17 cellular contexts compared by ENCODE assay signal in genomic region chr3:197810901-197811300, GRCh38. TPM values are rescaled to one million over a fixed set of nuclear protein-coding genes. Genes with fewer than 3 reads are reported as not detected.
A peak's percentile ranks its signal among the peaks of the same experiment; 100 is the strongest.
DNase-seq lines count a peak whose midpoint lies in the region; ATAC-seq and TF ChIP-seq lines count a peak whose summit lies in the region.
"Had no signal": no experiment of that assay in that cellular context is flagged by ENCODE, and none has a peak within 500 bp of the region (broad histone marks: within the 10 kb centered on the region; RNA-seq: fewer than 3 reads in every experiment).

No MANE protein-coding gene starts in this region.

- H4K20me1 ChIP-seq in osteoblast (ENCODE audit: insufficient read depth, low read length), result peaks cover 26% of the 10 kb centered on the region

- no peaks in the 10 kb centered on the region for H3K9me3 ChIP-seq in left ventricle myocardium inferior (replicated peaks)
- H3K9me3 ChIP-seq in esophagus muscularis mucosa, result no peaks in the 10 kb centered on the region
- H3K9me3 ChIP-seq in osteoblast (ENCODE audit: low read depth, low read length), result no peaks in the 10 kb centered on the region
- H3K9me3 ChIP-seq: HAP-1 had no signal

- H3K36me3 ChIP-seq in left ventricle myocardium inferior (no peaks in the 10 kb centered on the region), esophagus muscularis mucosa (no peaks in the 10 kb centered on the region), osteoblast (ENCODE audit: insufficient read depth, low read length) (no peaks in the 10 kb centered on the region)
- H3K36me3 ChIP-seq: HAP-1 had no signal

- H3K27me3 ChIP-seq in left ventricle myocardium inferior (ENCODE audit: low read depth) (no peaks in the 10 kb centered on the region), esophagus muscularis mucosa (no peaks in the 10 kb centered on the region), osteoblast (ENCODE audit: insufficient read depth, low read length) (no peaks in the 10 kb centered on the region)

- DNase-seq in left ventricle myocardium inferior (no peak), left cardiac atrium (no peak), esophagus muscularis mucosa (ENCODE audit: extremely low spot score) (no peak), osteoblast (ENCODE audit: insufficient read length, low spot score, missing footprints) (no peak), NCI-H345 (lab: John Stamatoyannopoulos, UW) (no peak)
- DNase-seq in stimulated activated CD4-positive, alpha-beta T cell treated with anti-CD3 and anti-CD28 coated beads, Interleukin-1b, Interleukin-23, amount 100 ng/mL, for 48 hours, result no peak
- DNase-seq: CD4-positive, CD25-positive, alpha-beta regulatory T cell; NCI-H1436; NCI-H2029 treated with DMSO at 0.1 percent for 48 hours; NCI-H510A treated with DMSO at 0.1 percent for 48 hours; NCI-H82 had no signal

- TF ChIP-seq POLR2A in esophagus muscularis mucosa (IDR thresholded peaks at IDR 0.05; ENCODE audit: low read depth), result no peak

- H3K4me3 ChIP-seq in left ventricle myocardium inferior (no peak overlapping the region), esophagus muscularis mucosa (no peak overlapping the region), osteoblast (ENCODE audit: insufficient read depth, low read length) (no peak overlapping the region)
- H3K4me3 ChIP-seq: HAP-1, K562, PC-9 had no signal

- WGBS in esophagus muscularis mucosa, result 85% methylated on average over 6 of the region's 6 CpGs

- no peak overlapping the region for H3K4me2 ChIP-seq in osteoblast (ENCODE audit: insufficient read depth, low read length)
- H3K4me2 ChIP-seq: PC-9 had no signal

- H2AFZ ChIP-seq in osteoblast (ENCODE audit: low read length), result no peak overlapping the region
- H2AFZ ChIP-seq: PC-9 had no signal

- no peak for TF ChIP-seq CTCF in left ventricle myocardium inferior (IDR thresholded peaks at IDR 0.05; ENCODE audit: borderline replicate concordance)
- no peak for TF ChIP-seq CTCF in esophagus muscularis mucosa (IDR thresholded peaks at IDR 0.05)
- TF ChIP-seq CTCF in osteoblast (IDR thresholded peaks at IDR 0.05; ENCODE audit: extremely low read depth, low read depth, low read length), result no peak

- H3K4me1 ChIP-seq in left ventricle myocardium inferior (peaks cover 48% of the 10 kb centered on the region), esophagus muscularis mucosa (peaks cover 29 to 58% (median 44%) of the 10 kb centered on the region in 4 donors), osteoblast (ENCODE audit: insufficient read depth, low read length) (peaks cover 43% of the 10 kb centered on the region)

- no peak for ATAC-seq in left cardiac atrium
- ATAC-seq in HG02678 (IDR thresholded peaks at IDR 0.05; ENCODE audit: unreplicated experiment), result no peak
- no peak for ATAC-seq in GM18517 (IDR thresholded peaks at IDR 0.05; ENCODE audit: unreplicated experiment)

- TF ChIP-seq EP300 in esophagus muscularis mucosa (IDR thresholded peaks at IDR 0.05), result no peak

- peaks cover 94% of the 10 kb centered on the region for H3K79me2 ChIP-seq in osteoblast (ENCODE audit: insufficient read depth, low read length)

- intact Hi-C loops in left ventricle myocardium inferior (cut with micrococcal nuclease), result no loop called here
- intact Hi-C loops in left cardiac atrium (cut with DNase I), result no loop called here
- intact Hi-C loops in esophagus muscularis mucosa (cut with DNase I), result no loop called here

- H3K27ac ChIP-seq in left ventricle myocardium inferior (replicated peaks), result peak overlapping the region; percentile 41
- H3K27ac ChIP-seq in esophagus muscularis mucosa (replicated peaks in 1 of 4), result peak overlapping the region; percentile 72 to 76 (median 72)
- H3K27ac ChIP-seq in osteoblast (ENCODE audit: low read depth, low read length), result peak overlapping the region; percentile 82
- H3K27ac ChIP-seq: 22Rv1, PC-9 had no signal

RNA-seq across cellular contexts. Expression of gene LRCH3, which starts 19.8 kb away (rescaled TPM):
- total RNA-seq in left ventricle myocardium inferior (25.8 TPM), left cardiac atrium (10 to 100 TPM; 21.3 to 35.3 TPM), esophagus muscularis mucosa (100 to 1,000 TPM in 1 of 4 donors, 10 to 100 TPM in 3; 34.6 to 160 (median 55.2) TPM), osteoblast (61.9 and 91.6 TPM in 2 replicates)
